Comparison of ENCODE assay signal across 2 cellular contexts in the genomic region with DNA sequence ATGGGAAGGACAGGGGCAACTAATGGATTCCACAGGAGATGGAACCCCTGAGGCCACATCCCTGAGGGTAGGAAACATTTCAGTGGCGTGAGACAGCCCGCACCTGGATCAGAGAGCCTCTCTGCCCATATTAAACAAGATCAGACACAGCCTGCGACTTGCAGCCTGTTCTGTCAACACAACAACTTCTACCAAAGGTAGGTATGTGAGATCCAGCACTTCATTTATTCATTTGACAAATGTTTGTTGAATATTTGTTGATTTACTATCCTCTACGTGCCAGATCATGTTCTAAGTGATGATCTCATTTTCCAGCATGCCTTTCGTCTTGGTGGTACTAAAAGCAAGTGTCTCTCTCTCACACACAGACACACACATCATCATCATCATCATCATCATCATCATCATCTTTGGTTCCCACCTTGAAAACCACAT.
TF ChIP-seq lines count a peak whose summit lies in the region.

No MANE protein-coding gene starts in this region.

TF ChIP-seq in SK-N-SH, 30 proteins besides CTCF, POLR2A, EP300 and RAD21 (continued from another document):
- TF ChIP-seq, protein P1, sequence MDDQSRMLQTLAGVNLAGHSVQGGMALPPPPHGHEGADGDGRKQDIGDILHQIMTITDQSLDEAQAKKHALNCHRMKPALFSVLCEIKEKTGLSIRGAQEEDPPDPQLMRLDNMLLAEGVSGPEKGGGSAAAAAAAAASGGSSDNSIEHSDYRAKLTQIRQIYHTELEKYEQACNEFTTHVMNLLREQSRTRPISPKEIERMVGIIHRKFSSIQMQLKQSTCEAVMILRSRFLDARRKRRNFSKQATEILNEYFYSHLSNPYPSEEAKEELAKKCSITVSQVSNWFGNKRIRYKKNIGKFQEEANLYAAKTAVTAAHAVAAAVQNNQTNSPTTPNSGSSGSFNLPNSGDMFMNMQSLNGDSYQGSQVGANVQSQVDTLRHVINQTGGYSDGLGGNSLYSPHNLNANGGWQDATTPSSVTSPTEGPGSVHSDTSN (IDR thresholded peaks at IDR 0.05): no peak
- TF ChIP-seq, protein P2, sequence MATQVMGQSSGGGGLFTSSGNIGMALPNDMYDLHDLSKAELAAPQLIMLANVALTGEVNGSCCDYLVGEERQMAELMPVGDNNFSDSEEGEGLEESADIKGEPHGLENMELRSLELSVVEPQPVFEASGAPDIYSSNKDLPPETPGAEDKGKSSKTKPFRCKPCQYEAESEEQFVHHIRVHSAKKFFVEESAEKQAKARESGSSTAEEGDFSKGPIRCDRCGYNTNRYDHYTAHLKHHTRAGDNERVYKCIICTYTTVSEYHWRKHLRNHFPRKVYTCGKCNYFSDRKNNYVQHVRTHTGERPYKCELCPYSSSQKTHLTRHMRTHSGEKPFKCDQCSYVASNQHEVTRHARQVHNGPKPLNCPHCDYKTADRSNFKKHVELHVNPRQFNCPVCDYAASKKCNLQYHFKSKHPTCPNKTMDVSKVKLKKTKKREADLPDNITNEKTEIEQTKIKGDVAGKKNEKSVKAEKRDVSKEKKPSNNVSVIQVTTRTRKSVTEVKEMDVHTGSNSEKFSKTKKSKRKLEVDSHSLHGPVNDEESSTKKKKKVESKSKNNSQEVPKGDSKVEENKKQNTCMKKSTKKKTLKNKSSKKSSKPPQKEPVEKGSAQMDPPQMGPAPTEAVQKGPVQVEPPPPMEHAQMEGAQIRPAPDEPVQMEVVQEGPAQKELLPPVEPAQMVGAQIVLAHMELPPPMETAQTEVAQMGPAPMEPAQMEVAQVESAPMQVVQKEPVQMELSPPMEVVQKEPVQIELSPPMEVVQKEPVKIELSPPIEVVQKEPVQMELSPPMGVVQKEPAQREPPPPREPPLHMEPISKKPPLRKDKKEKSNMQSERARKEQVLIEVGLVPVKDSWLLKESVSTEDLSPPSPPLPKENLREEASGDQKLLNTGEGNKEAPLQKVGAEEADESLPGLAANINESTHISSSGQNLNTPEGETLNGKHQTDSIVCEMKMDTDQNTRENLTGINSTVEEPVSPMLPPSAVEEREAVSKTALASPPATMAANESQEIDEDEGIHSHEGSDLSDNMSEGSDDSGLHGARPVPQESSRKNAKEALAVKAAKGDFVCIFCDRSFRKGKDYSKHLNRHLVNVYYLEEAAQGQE (IDR thresholded peaks at IDR 0.05; ENCODE audit: low read depth, low read length): no peak
- TF ChIP-seq, protein P3, sequence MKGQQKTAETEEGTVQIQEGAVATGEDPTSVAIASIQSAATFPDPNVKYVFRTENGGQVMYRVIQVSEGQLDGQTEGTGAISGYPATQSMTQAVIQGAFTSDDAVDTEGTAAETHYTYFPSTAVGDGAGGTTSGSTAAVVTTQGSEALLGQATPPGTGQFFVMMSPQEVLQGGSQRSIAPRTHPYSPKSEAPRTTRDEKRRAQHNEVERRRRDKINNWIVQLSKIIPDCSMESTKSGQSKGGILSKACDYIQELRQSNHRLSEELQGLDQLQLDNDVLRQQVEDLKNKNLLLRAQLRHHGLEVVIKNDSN (IDR thresholded peaks at IDR 0.05; ENCODE audit: borderline replicate concordance, low read depth): no peak
- TF ChIP-seq, protein P4, sequence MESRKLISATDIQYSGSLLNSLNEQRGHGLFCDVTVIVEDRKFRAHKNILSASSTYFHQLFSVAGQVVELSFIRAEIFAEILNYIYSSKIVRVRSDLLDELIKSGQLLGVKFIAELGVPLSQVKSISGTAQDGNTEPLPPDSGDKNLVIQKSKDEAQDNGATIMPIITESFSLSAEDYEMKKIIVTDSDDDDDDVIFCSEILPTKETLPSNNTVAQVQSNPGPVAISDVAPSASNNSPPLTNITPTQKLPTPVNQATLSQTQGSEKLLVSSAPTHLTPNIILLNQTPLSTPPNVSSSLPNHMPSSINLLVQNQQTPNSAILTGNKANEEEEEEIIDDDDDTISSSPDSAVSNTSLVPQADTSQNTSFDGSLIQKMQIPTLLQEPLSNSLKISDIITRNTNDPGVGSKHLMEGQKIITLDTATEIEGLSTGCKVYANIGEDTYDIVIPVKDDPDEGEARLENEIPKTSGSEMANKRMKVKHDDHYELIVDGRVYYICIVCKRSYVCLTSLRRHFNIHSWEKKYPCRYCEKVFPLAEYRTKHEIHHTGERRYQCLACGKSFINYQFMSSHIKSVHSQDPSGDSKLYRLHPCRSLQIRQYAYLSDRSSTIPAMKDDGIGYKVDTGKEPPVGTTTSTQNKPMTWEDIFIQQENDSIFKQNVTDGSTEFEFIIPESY (IDR thresholded peaks at IDR 0.05; ENCODE audit: borderline replicate concordance, low read depth): no peak
- TF ChIP-seq TAF1 (IDR thresholded peaks at IDR 0.05; ENCODE audit: borderline replicate concordance, low read depth, low read length): no peak
- TF ChIP-seq SMC3 (IDR thresholded peaks at IDR 0.05; ENCODE audit: low read depth, low read length): no peak
- no peak for TF ChIP-seq RFX5 (IDR thresholded peaks at IDR 0.05; ENCODE audit: low read length)
- no peak for TF ChIP-seq FOSL2 (IDR thresholded peaks at IDR 0.05; ENCODE audit: borderline replicate concordance, low read depth)
- no peak for TF ChIP-seq RXRA (IDR thresholded peaks at IDR 0.05; ENCODE audit: borderline replicate concordance, low read depth)
- TF ChIP-seq YY1 (IDR thresholded peaks at IDR 0.05; ENCODE audit: low read depth): no peak
- no peak for TF ChIP-seq GABPA (IDR thresholded peaks at IDR 0.05; ENCODE audit: low read depth)
- TF ChIP-seq MXI1 (IDR thresholded peaks at IDR 0.05; ENCODE audit: low read depth, low read length): no peak
- no peak for TF ChIP-seq FOXJ3 (CRISPR knock-in tag; IDR thresholded peaks at IDR 0.05)
- TF ChIP-seq, protein P5, sequence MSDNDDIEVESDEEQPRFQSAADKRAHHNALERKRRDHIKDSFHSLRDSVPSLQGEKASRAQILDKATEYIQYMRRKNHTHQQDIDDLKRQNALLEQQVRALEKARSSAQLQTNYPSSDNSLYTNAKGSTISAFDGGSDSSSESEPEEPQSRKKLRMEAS (IDR thresholded peaks at IDR 0.05; ENCODE audit: low read depth): no peak
- TF ChIP-seq GATA2 (CRISPR knock-in tag; IDR thresholded peaks at IDR 0.05): no peak
- no peak for TF ChIP-seq TEAD4 (IDR thresholded peaks at IDR 0.05; ENCODE audit: borderline replicate concordance, insufficient read depth)
- TF ChIP-seq EZH2phosphoT487 (IDR thresholded peaks at IDR 0.05; ENCODE audit: borderline replicate concordance, low read depth): no peak
- TF ChIP-seq JUND (IDR thresholded peaks at IDR 0.05): no peak

TF ChIP-seq in SK-N-SH treated with all-trans-retinoic acid at 6 μM for 48 hours, 23 proteins besides CTCF, POLR2A, EP300 and RAD21:
- TF ChIP-seq, protein P6, sequence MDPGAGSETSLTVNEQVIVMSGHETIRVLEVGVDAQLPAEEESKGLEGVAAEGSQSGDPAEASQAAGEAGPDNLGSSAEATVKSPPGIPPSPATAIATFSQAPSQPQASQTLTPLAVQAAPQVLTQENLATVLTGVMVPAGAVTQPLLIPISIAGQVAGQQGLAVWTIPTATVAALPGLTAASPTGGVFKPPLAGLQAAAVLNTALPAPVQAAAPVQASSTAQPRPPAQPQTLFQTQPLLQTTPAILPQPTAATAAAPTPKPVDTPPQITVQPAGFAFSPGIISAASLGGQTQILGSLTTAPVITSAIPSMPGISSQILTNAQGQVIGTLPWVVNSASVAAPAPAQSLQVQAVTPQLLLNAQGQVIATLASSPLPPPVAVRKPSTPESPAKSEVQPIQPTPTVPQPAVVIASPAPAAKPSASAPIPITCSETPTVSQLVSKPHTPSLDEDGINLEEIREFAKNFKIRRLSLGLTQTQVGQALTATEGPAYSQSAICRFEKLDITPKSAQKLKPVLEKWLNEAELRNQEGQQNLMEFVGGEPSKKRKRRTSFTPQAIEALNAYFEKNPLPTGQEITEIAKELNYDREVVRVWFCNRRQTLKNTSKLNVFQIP (CRISPR knock-in tag; IDR thresholded peaks at IDR 0.05; ENCODE audit: borderline replicate concordance, low read depth): no peak
- TF ChIP-seq ZNF565 (CRISPR knock-in tag; conservative IDR thresholded peaks at IDR 0.05; ENCODE audit: low read depth): no peak
- no peak for TF ChIP-seq ESRRG (CRISPR knock-in tag; IDR thresholded peaks at IDR 0.05)
- TF ChIP-seq ZFP30 (CRISPR knock-in tag; IDR thresholded peaks at IDR 0.05): no peak
- TF ChIP-seq ZFP3 (CRISPR knock-in tag; IDR thresholded peaks at IDR 0.05): no peak
- TF ChIP-seq, protein P7, sequence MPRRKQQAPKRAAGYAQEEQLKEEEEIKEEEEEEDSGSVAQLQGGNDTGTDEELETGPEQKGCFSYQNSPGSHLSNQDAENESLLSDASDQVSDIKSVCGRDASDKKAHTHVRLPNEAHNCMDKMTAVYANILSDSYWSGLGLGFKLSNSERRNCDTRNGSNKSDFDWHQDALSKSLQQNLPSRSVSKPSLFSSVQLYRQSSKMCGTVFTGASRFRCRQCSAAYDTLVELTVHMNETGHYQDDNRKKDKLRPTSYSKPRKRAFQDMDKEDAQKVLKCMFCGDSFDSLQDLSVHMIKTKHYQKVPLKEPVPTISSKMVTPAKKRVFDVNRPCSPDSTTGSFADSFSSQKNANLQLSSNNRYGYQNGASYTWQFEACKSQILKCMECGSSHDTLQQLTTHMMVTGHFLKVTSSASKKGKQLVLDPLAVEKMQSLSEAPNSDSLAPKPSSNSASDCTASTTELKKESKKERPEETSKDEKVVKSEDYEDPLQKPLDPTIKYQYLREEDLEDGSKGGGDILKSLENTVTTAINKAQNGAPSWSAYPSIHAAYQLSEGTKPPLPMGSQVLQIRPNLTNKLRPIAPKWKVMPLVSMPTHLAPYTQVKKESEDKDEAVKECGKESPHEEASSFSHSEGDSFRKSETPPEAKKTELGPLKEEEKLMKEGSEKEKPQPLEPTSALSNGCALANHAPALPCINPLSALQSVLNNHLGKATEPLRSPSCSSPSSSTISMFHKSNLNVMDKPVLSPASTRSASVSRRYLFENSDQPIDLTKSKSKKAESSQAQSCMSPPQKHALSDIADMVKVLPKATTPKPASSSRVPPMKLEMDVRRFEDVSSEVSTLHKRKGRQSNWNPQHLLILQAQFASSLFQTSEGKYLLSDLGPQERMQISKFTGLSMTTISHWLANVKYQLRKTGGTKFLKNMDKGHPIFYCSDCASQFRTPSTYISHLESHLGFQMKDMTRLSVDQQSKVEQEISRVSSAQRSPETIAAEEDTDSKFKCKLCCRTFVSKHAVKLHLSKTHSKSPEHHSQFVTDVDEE (CRISPR knock-in tag; IDR thresholded peaks at IDR 0.05): no peak
- no peak for TF ChIP-seq ZNF70 (CRISPR knock-in tag; IDR thresholded peaks at IDR 0.05)
- no peak for TF ChIP-seq RARB (CRISPR knock-in tag; IDR thresholded peaks at IDR 0.05)
- no peak for TF ChIP-seq PPARA (CRISPR knock-in tag; IDR thresholded peaks at IDR 0.05; ENCODE audit: borderline replicate concordance)
- TF ChIP-seq BACH2 (CRISPR knock-in tag; IDR thresholded peaks at IDR 0.05; ENCODE audit: borderline replicate concordance): no peak
- TF ChIP-seq, protein P8, sequence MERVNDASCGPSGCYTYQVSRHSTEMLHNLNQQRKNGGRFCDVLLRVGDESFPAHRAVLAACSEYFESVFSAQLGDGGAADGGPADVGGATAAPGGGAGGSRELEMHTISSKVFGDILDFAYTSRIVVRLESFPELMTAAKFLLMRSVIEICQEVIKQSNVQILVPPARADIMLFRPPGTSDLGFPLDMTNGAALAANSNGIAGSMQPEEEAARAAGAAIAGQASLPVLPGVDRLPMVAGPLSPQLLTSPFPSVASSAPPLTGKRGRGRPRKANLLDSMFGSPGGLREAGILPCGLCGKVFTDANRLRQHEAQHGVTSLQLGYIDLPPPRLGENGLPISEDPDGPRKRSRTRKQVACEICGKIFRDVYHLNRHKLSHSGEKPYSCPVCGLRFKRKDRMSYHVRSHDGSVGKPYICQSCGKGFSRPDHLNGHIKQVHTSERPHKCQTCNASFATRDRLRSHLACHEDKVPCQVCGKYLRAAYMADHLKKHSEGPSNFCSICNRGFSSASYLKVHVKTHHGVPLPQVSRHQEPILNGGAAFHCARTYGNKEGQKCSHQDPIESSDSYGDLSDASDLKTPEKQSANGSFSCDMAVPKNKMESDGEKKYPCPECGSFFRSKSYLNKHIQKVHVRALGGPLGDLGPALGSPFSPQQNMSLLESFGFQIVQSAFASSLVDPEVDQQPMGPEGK (CRISPR knock-in tag; IDR thresholded peaks at IDR 0.05; ENCODE audit: borderline replicate concordance): no peak
- TF ChIP-seq ZC3H10 (CRISPR knock-in tag; IDR thresholded peaks at IDR 0.05): no peak
